ENCODE assay signal across 8 cellular contexts in genomic region chr12:113135178-113136127, GRCh38. TPM values are rescaled to one million over a fixed set of nuclear protein-coding genes. Genes with fewer than 3 reads are reported as not detected.
DNase-seq lines count a peak whose midpoint lies in the region; ATAC-seq lines count a peak whose summit lies in the region.

Gene RASAL1, minus strand, starts transcription at chr12:113135761. Its CDS starts 299 bp downstream, at chr12:113135462.

- H3K9me3 Mint-ChIP-seq in stimulated activated naive CD8-positive, alpha-beta T cell treated with anti-CD3 and anti-CD28 coated beads, Interleukin-15, amount 100 ng/mL, for 72 hours: no peaks in the 10 kb centered on the region

- ATAC-seq in activated CD4-positive, CD25-positive, alpha-beta regulatory T cell treated with anti-CD3 and anti-CD28 coated beads, Interleukin-2, amount 50 U/mL, for 24 hours: peak; percentile 86 to 90
- peak; percentile 89 for ATAC-seq in stimulated activated naive CD8-positive, alpha-beta T cell treated with anti-CD3 and anti-CD28 coated beads, Interleukin-15, amount 100 ng/mL, for 72 hours
- ATAC-seq in HG02852 (IDR thresholded peaks at IDR 0.05; ENCODE audit: unreplicated experiment): no peak

- peaks cover 8% of the 10 kb centered on the region for H3K27me3 Mint-ChIP-seq in stimulated activated naive CD8-positive, alpha-beta T cell treated with anti-CD3 and anti-CD28 coated beads, Interleukin-15, amount 100 ng/mL, for 72 hours

- peak within 1 kb of the TSS; percentile 49 to 94 for H3K27ac Mint-ChIP-seq in stimulated activated naive CD8-positive, alpha-beta T cell treated with anti-CD3 and anti-CD28 coated beads, Interleukin-15, amount 100 ng/mL, for 72 hours

- H3K9ac ChIP-seq in mucosa of stomach (ENCODE audit: low read length): peak within 1 kb of the TSS; percentile 79

- peaks cover 56% of the 10 kb centered on the region for H3K4me1 ChIP-seq in mucosa of stomach (ENCODE audit: control insufficient read depth, insufficient read depth, low read length)

- H3K4me1 Mint-ChIP-seq in stimulated activated naive CD8-positive, alpha-beta T cell treated with anti-CD3 and anti-CD28 coated beads, Interleukin-15, amount 100 ng/mL, for 72 hours: peaks cover 41% of the 10 kb centered on the region

- H3K27ac ChIP-seq in caudate nucleus (ENCODE audit: low read depth, low read length): peak within 1 kb of the TSS; percentile 73

- no peaks in the 10 kb centered on the region for H3K9me3 ChIP-seq in mucosa of stomach (ENCODE audit: control insufficient read depth, low read length)

- DNase-seq in GDM1 (lab: John Stamatoyannopoulos, UW) (peak; percentile 57), NCI-H1105 (lab: John Stamatoyannopoulos, UW) (peak; percentile 94), caudate nucleus (lab: John Stamatoyannopoulos, UW) (peak in 51 of 61 donors; percentile 24 to 84 (median 57)), H4 (ENCODE audit: low spot score) (no peak)
- peak; percentile 85 to 89 for DNase-seq in stimulated activated naive CD8-positive, alpha-beta T cell treated with anti-CD3 and anti-CD28 coated beads, Interleukin-15, amount 100 ng/mL, for 72 hours

- H3K36me3 ChIP-seq in mucosa of stomach (ENCODE audit: control insufficient read depth, insufficient read depth, low read length): no peaks in the 10 kb centered on the region

- H3K27me3 ChIP-seq in mucosa of stomach (ENCODE audit: control insufficient read depth, insufficient read depth, low read length): no peaks in the 10 kb centered on the region

- peak within 1 kb of the TSS; percentile 82 to 90 for H3K4me3 Mint-ChIP-seq in stimulated activated naive CD8-positive, alpha-beta T cell treated with anti-CD3 and anti-CD28 coated beads, Interleukin-15, amount 100 ng/mL, for 72 hours

- H3K4me3 ChIP-seq in mucosa of stomach (ENCODE audit: low read length): peak within 1 kb of the TSS; percentile 66

RNA-seq across cellular contexts. Expression of gene RASAL1, which starts in this region (rescaled TPM):
- total RNA-seq in H4 (2014; rRNA removed; shearing (Covaris generic)): 0.08 TPM in 1 of 2 replicates, not detected in the other
